27 cellular contexts compared by ENCODE assay signal in the genomic region with DNA sequence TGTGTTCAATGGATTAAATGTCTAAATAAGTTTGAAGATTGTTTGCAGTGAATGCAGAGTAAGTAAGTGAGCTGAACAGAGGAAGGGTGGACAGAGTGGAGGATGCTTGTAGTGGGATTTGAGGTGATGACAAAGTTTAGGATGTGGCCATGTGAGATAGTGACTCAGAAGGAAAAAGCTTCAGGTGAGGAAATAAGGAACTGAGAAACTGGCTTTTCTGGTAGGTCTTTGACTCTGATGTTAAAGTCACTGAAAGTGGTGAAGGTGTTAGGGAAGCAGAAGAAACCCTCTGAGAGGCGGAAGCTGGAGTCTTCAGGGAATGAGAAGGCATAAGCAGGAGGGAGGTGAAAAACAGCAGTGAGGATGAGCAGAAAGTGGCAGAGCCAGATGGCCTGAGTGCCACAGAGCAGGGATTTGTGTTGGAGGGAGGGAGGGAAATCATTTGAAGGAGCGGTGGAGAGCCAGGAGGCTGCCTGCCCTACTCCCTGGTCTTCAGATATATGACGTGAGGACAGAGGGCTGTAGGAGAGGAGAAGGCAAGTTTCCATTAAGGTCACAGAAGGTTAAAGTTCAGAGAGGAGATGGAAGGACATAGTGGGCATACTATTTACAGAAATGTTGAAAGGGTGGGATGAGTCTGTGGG. TPM values are rescaled to one million over a fixed set of nuclear protein-coding genes. Genes with fewer than 3 reads are reported as not detected.
DNase-seq lines count a peak whose midpoint lies in the region; ATAC-seq and TF ChIP-seq lines count a peak whose summit lies in the region.
"Had no signal": no experiment of that assay in that cellular context is flagged by ENCODE, and none has a peak within 500 bp of the region (broad histone marks: within the 10 kb centered on the region; RNA-seq: fewer than 3 reads in every experiment).

No MANE protein-coding gene starts in this region.

- CTCF ChIA-PET in CD8-positive, alpha-beta T cell (lab: Charles Lee): interaction anchor here (0.6 kb wide), 2 partner anchors 26 to 1377 kb away, joined by 3 to 4 read pairs; no protein-coding TSS in a partner anchor

- no peaks in the 10 kb centered on the region for H3K36me3 ChIP-seq in CD8-positive, alpha-beta T cell (ENCODE audit: insufficient read depth, low read length)
- H3K36me3 ChIP-seq: pancreas, suprapubic skin had no signal

- no peaks in the 10 kb centered on the region for H3K36me3 Mint-ChIP-seq in CD8-positive, alpha-beta T cell
- H3K36me3 Mint-ChIP-seq: CD4-positive, alpha-beta memory T cell; immature natural killer cell; naive B cell had no signal

- POLR2A ChIA-PET in CD8-positive, alpha-beta T cell (lab: Charles Lee): no interaction called here

- H3K27ac ChIP-seq in CD8-positive, alpha-beta T cell (ENCODE audit: low read depth, low read length): no peak overlapping the region
- H3K27ac ChIP-seq: pancreas, SK-N-MC, suprapubic skin had no signal

- no peaks in the 10 kb centered on the region for H3K4me1 Mint-ChIP-seq in CD8-positive, alpha-beta T cell (ENCODE audit: low read depth)
- H3K4me1 Mint-ChIP-seq: CD4-positive, alpha-beta memory T cell; immature natural killer cell; naive B cell had no signal

- H3K4me1 ChIP-seq in CD8-positive, alpha-beta T cell (ENCODE audit: insufficient read depth, low read length): no peaks in the 10 kb centered on the region
- H3K4me1 ChIP-seq: pancreas, suprapubic skin had no signal

- ATAC-seq in GM19351 (IDR thresholded peaks at IDR 0.05; ENCODE audit: unreplicated experiment): peak; percentile 88
- ATAC-seq in HG02884 (IDR thresholded peaks at IDR 0.05; ENCODE audit: unreplicated experiment): peak; percentile 86
- no peak for ATAC-seq in HG02938 (IDR thresholded peaks at IDR 0.05; ENCODE audit: unreplicated experiment)
- ATAC-seq in CD8-positive, alpha-beta T cell: no peak
- ATAC-seq: Panc1, pancreas had no signal

- no peak for TF ChIP-seq CTCF in GM13976 (IDR thresholded peaks at IDR 0.05; ENCODE audit: borderline replicate concordance, control extremely low read depth, extremely low read depth, insufficient read depth, missing control alignments)
- no peak for TF ChIP-seq CTCF in CD8-positive, alpha-beta T cell (IDR thresholded peaks at IDR 0.05)

- no peaks in the 10 kb centered on the region for H3K27me3 ChIP-seq in CD8-positive, alpha-beta T cell (ENCODE audit: insufficient read depth, low read length)
- H3K27me3 ChIP-seq: pancreas, suprapubic skin had no signal

- H3K27ac Mint-ChIP-seq in CD8-positive, alpha-beta T cell: no peak overlapping the region
- H3K27ac Mint-ChIP-seq: activated CD4-positive, alpha-beta T cell treated with anti-CD3 and anti-CD28 coated beads, Interleukin-2, amount 10 ng/mL, durations not matched to agents 24 days and 14 days; CD4-positive, alpha-beta memory T cell; immature natural killer cell; naive B cell had no signal

- intact Hi-C loops in CD8-positive, alpha-beta T cell (cut with DNase I, micrococcal nuclease): no loop called here

- no peaks in the 10 kb centered on the region for H3K9me3 Mint-ChIP-seq in CD8-positive, alpha-beta T cell
- H3K9me3 Mint-ChIP-seq: activated CD4-positive, alpha-beta T cell treated with anti-CD3 and anti-CD28 coated beads, Interleukin-2, amount 10 ng/mL, durations not matched to agents 24 days and 14 days; immature natural killer cell had no signal

- in situ Hi-C loops in GM13976 (cut with MboI; ENCODE audit: low sequenced_read_pairs, unreplicated experiment): no loop called here

- H3K27me3 Mint-ChIP-seq in CD8-positive, alpha-beta T cell (ENCODE audit: low read depth): peaks cover 18% of the 10 kb centered on the region

- H3K9me3 ChIP-seq in CD8-positive, alpha-beta T cell (ENCODE audit: low read length): no peaks in the 10 kb centered on the region
- H3K9me3 ChIP-seq: pancreas, suprapubic skin had no signal

- no peak overlapping the region for H3K4me3 ChIP-seq in CD8-positive, alpha-beta T cell (ENCODE audit: low read depth, low read length)
- H3K4me3 ChIP-seq: pancreas, SK-N-MC, suprapubic skin had no signal

- H3K4me3 Mint-ChIP-seq in CD8-positive, alpha-beta T cell: no peak overlapping the region
- H3K4me3 Mint-ChIP-seq: activated CD4-positive, alpha-beta T cell treated with anti-CD3 and anti-CD28 coated beads, Interleukin-2, amount 10 ng/mL, durations not matched to agents 24 days and 14 days; CD4-positive, alpha-beta memory T cell; immature natural killer cell; naive B cell had no signal

- peak; percentile 11 for DNase-seq in GM13976 (ENCODE audit: low spot score)
- peak; percentile 67 for DNase-seq in NCI-H524 treated with DMSO at 0.1 percent for 48 hours (lab: John Stamatoyannopoulos, UW)
- DNase-seq in CD8-positive, alpha-beta T cell: no peak
- no peak for DNase-seq in NCI-H2171 (lab: John Stamatoyannopoulos, UW)
- DNase-seq in ecto neural progenitor cell (ENCODE audit: low spot score): no peak
- DNase-seq: activated CD4-positive, alpha-beta T cell treated with anti-CD3 and anti-CD28 coated beads, Interleukin-2, amount 10 ng/mL, durations not matched to agents 24 days and 14 days; activated CD8-positive, alpha-beta memory T cell treated with anti-CD3 and anti-CD28 coated beads, Interleukin-2, amount 50 U/mL, for 48 hours; activated gamma-delta T cell treated with Interleukin-2 at 50 U/mL for 16 hours; amniotic stem cell; CD4-positive, alpha-beta memory T cell; DMS79; effector CD4-positive, alpha-beta T cell; immature natural killer cell; Karpas-422; naive B cell; NCI-H1105 treated with DMSO at 0.1 percent for 48 hours; NCI-H748 treated with DMSO at 0.1 percent for 48 hours; pancreas; stimulated activated CD4-positive, alpha-beta T cell treated with anti-CD3 and anti-CD28 coated beads, Interleukin-4, amount 100 ng/mL, for 1 hour; T-helper 9 cell had no signal

RNA-seq across cellular contexts. Expression of gene RGS6, which starts 24.8 kb away (rescaled TPM):
- total RNA-seq in CD8-positive, alpha-beta T cell: not detected
- total RNA-seq: lung microvascular endothelial cell had no signal

Comparison
In these comparisons a context has a peak if more than half of its experiments do, and no peak if none do; other contexts are left out.
1. DNase-seq: peak in GM13976 (single experiment) and NCI-H524 treated with DMSO at 0.1 percent for 48 hours (single experiment); none in CD8-positive, alpha-beta T cell (0 of 7), NCI-H2171 (single experiment) and ecto neural progenitor cell (single experiment).
2. ATAC-seq: peak in GM19351 (single experiment) and HG02884 (single experiment); none in HG02938 (single experiment) and CD8-positive, alpha-beta T cell (single experiment).